Comparison of ENCODE assay signal across 8 cellular contexts in genomic region chr11:449889-450808, GRCh38. TPM values are rescaled to one million over a fixed set of nuclear protein-coding genes. Genes with fewer than 3 reads are reported as not detected.
DNase-seq lines count a peak whose midpoint lies in the region; ATAC-seq and TF ChIP-seq lines count a peak whose summit lies in the region.

Gene PTDSS2, plus strand, starts transcription at chr11:450279. Its CDS starts 177 bp downstream, at chr11:450456.

- peaks cover 3% of the 10 kb centered on the region for H3K36me3 ChIP-seq in CD8-positive, alpha-beta T cell (ENCODE audit: insufficient read depth, low read length)
- peaks cover 11% of the 10 kb centered on the region for H3K36me3 ChIP-seq in effector memory CD4-positive, alpha-beta T cell (ENCODE audit: control insufficient read depth, insufficient read depth, low read length)

- H3K4me3 ChIP-seq in CD8-positive, alpha-beta T cell (ENCODE audit: low read depth, low read length): peak within 1 kb of the TSS; percentile 90
- peak within 1 kb of the TSS; percentile 91 for H3K4me3 ChIP-seq in effector memory CD4-positive, alpha-beta T cell (ENCODE audit: insufficient read depth, low read depth, low read length, poor library complexity, severe bottlenecking)

- TF ChIP-seq CTCF in CD8-positive, alpha-beta T cell (IDR thresholded peaks at IDR 0.05): no peak

- H3K27me3 ChIP-seq in CD8-positive, alpha-beta T cell (ENCODE audit: insufficient read depth, low read length): no peaks in the 10 kb centered on the region
- H3K27me3 ChIP-seq in effector memory CD4-positive, alpha-beta T cell (replicated peaks; ENCODE audit: control insufficient read depth, insufficient read depth, low read length, poor library complexity, severe bottlenecking): no peaks in the 10 kb centered on the region

- no peaks in the 10 kb centered on the region for H3K9me3 ChIP-seq in CD8-positive, alpha-beta T cell (ENCODE audit: low read length)
- H3K9me3 ChIP-seq in effector memory CD4-positive, alpha-beta T cell (ENCODE audit: control insufficient read depth, low read length): no peaks in the 10 kb centered on the region

- H3K4me1 ChIP-seq in CD8-positive, alpha-beta T cell (ENCODE audit: insufficient read depth, low read length): peaks cover 29% of the 10 kb centered on the region
- H3K4me1 ChIP-seq in effector memory CD4-positive, alpha-beta T cell (ENCODE audit: control insufficient read depth, insufficient read depth, low read length, poor library complexity, severe bottlenecking): peaks cover 24% of the 10 kb centered on the region

- no peaks in the 10 kb centered on the region for H3K9me3 Mint-ChIP-seq in CD8-positive, alpha-beta T cell
- H3K9me3 Mint-ChIP-seq in memory B cell: no peaks in the 10 kb centered on the region

- CTCF ChIA-PET in CD8-positive, alpha-beta T cell (lab: Charles Lee): interaction anchor here (0.7 to 6.4 kb wide), 16 partner anchors 10 to 200 kb away, joined by 3 to 68 read pairs (median 16); partner anchors contain the start of genes ANO9 and SIGIRR

- peak within 1 kb of the TSS; percentile 86 for H3K27ac ChIP-seq in CD8-positive, alpha-beta T cell (ENCODE audit: low read depth, low read length)
- peak within 1 kb of the TSS; percentile 87 for H3K27ac ChIP-seq in effector memory CD4-positive, alpha-beta T cell (ENCODE audit: insufficient read depth, low read length, poor library complexity, severe bottlenecking)

- ATAC-seq in CD8-positive, alpha-beta T cell: peak; percentile 67
- ATAC-seq in GM19467 (IDR thresholded peaks at IDR 0.05; ENCODE audit: unreplicated experiment): peak; percentile 71
- ATAC-seq in memory B cell (ENCODE audit: low read depth): peak; percentile 76

- peaks cover 21% of the 10 kb centered on the region for H3K4me1 Mint-ChIP-seq in CD8-positive, alpha-beta T cell (ENCODE audit: low read depth)
- H3K4me1 Mint-ChIP-seq in memory B cell: peaks cover 23% of the 10 kb centered on the region

- DNase-seq in CD8-positive, alpha-beta T cell: peak; percentile 89 to 96 (median 93)
- DNase-seq in HS-27A (ENCODE audit: low read depth) (peak; percentile 77), NK-92 (lab: John Stamatoyannopoulos, UW; ENCODE audit: unreplicated experiment) (peak; percentile 58), memory B cell (ENCODE audit: low spot score in 2 of 2) (peak; percentile 90 to 94)
- DNase-seq in activated CD8-positive, alpha-beta memory T cell treated with anti-CD3 and anti-CD28 coated beads for 1 hour (ENCODE audit: extremely low read depth in 1 of 2, low read depth in 1 of 2): peak; percentile 86 to 92
- peak; percentile 87 to 92 (median 89) for DNase-seq in effector memory CD4-positive, alpha-beta T cell
- DNase-seq in stimulated activated CD8-positive, alpha-beta memory T cell treated with anti-CD3 and anti-CD28 coated beads, Interleukin-12 subunit alpha, Interleukin-12 subunit beta, amount 100 ng/mL, for 24 hours (ENCODE audit: extremely low read depth): peak; percentile 87

- intact Hi-C loops in CD8-positive, alpha-beta T cell (cut with DNase I, micrococcal nuclease): loop anchor here (1.0 to 10.0 kb wide), 10 partner anchors 43 to 475 kb away; partner anchors contain the start of genes PSMD13 (in 2 of the 2), SIRT3 (in 2 of the 2), AP2A2 (in 1 of the 2) and BET1L (in 1 of the 2)

- peaks cover 24% of the 10 kb centered on the region for H3K36me3 Mint-ChIP-seq in CD8-positive, alpha-beta T cell
- peaks cover 4% of the 10 kb centered on the region for H3K36me3 Mint-ChIP-seq in memory B cell

- POLR2A ChIA-PET in CD8-positive, alpha-beta T cell (lab: Charles Lee): interaction anchor here (0.6 to 6.2 kb wide), 10 partner anchors 34 to 243 kb away, joined by 3 to 62 read pairs (median 6); partner anchors contain the start of genes BET1L, LRRC56, PGGHG and RIC8A

- peak within 1 kb of the TSS; percentile 95 for H3K4me3 Mint-ChIP-seq in CD8-positive, alpha-beta T cell
- peak within 1 kb of the TSS; percentile 96 for H3K4me3 Mint-ChIP-seq in memory B cell

- H3K27me3 Mint-ChIP-seq in CD8-positive, alpha-beta T cell (ENCODE audit: low read depth): no peaks in the 10 kb centered on the region
- no peaks in the 10 kb centered on the region for H3K27me3 Mint-ChIP-seq in memory B cell

- H3K27ac Mint-ChIP-seq in CD8-positive, alpha-beta T cell: peak within 1 kb of the TSS; percentile 95
- H3K27ac Mint-ChIP-seq in memory B cell: peak within 1 kb of the TSS; percentile 95

RNA-seq across cellular contexts. Expression of gene PTDSS2, which starts in this region (rescaled TPM):
- 10 to 100 TPM; 18.9 to 21.8 TPM for total RNA-seq in CD8-positive, alpha-beta T cell

Comparison
In these comparisons a context has a peak if more than half of its experiments do, and no peak if none do; other contexts are left out.
1. Peak in every context shown above with its lines: DNase-seq, ATAC-seq, H3K4me3 ChIP-seq and H3K27ac ChIP-seq.